Comparison of ENCODE assay signal across 1 cellular context in the genomic region with DNA sequence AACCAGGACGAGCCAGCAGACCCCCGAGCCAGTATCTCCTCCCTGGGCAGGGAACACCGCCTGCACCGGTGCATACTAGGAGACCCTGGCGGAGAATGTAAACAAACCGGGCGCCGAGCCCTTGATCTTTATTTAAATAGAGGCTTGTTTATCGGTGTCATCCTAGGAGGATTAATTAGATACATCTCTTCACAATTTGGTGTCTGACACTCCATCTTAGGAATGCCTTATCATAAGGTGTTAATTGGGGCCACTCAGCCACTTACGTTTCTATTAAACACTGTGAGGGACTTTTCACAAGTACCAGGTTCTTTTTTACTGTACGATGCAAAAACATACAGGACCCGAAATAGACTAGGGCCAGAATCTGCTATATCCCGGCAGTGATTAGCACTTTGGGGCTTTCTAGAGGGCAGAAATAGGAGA.
TF ChIP-seq lines count a peak whose summit lies in the region.

No MANE protein-coding gene starts in this region.

TF ChIP-seq in GM23338, 12 proteins besides CTCF, POLR2A, EP300 and RAD21 (continued from another document):
- TF ChIP-seq, protein P1, sequence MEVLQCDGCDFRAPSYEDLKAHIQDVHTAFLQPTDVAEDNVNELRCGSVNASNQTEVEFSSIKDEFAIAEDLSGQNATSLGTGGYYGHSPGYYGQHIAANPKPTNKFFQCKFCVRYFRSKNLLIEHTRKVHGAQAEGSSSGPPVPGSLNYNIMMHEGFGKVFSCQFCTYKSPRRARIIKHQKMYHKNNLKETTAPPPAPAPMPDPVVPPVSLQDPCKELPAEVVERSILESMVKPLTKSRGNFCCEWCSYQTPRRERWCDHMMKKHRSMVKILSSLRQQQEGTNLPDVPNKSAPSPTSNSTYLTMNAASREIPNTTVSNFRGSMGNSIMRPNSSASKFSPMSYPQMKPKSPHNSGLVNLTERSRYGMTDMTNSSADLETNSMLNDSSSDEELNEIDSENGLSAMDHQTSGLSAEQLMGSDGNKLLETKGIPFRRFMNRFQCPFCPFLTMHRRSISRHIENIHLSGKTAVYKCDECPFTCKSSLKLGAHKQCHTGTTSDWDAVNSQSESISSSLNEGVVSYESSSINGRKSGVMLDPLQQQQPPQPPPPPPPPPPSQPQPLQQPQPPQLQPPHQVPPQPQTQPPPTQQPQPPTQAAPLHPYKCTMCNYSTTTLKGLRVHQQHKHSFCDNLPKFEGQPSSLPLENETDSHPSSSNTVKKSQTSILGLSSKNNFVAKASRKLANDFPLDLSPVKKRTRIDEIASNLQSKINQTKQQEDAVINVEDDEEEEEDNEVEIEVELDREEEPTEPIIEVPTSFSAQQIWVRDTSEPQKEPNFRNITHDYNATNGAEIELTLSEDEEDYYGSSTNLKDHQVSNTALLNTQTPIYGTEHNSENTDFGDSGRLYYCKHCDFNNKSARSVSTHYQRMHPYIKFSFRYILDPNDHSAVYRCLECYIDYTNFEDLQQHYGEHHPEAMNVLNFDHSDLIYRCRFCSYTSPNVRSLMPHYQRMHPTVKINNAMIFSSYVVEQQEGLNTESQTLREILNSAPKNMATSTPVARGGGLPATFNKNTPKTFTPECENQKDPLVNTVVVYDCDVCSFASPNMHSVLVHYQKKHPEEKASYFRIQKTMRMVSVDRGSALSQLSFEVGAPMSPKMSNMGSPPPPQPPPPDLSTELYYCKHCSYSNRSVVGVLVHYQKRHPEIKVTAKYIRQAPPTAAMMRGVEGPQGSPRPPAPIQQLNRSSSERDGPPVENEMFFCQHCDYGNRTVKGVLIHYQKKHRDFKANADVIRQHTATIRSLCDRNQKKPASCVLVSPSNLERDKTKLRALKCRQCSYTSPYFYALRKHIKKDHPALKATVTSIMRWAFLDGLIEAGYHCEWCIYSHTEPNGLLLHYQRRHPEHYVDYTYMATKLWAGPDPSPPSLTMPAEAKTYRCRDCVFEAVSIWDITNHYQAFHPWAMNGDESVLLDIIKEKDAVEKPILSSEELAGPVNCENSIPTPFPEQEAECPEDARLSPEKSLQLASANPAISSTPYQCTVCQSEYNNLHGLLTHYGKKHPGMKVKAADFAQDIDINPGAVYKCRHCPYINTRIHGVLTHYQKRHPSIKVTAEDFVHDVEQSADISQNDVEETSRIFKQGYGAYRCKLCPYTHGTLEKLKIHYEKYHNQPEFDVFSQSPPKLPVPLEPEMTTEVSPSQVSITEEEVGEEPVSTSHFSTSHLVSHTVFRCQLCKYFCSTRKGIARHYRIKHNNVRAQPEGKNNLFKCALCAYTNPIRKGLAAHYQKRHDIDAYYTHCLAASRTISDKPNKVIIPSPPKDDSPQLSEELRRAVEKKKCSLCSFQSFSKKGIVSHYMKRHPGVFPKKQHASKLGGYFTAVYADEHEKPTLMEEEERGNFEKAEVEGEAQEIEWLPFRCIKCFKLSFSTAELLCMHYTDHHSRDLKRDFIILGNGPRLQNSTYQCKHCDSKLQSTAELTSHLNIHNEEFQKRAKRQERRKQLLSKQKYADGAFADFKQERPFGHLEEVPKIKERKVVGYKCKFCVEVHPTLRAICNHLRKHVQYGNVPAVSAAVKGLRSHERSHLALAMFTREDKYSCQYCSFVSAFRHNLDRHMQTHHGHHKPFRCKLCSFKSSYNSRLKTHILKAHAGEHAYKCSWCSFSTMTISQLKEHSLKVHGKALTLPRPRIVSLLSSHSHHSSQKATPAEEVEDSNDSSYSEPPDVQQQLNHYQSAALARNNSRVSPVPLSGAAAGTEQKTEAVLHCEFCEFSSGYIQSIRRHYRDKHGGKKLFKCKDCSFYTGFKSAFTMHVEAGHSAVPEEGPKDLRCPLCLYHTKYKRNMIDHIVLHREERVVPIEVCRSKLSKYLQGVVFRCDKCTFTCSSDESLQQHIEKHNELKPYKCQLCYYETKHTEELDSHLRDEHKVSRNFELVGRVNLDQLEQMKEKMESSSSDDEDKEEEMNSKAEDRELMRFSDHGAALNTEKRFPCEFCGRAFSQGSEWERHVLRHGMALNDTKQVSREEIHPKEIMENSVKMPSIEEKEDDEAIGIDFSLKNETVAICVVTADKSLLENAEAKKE (CRISPR knock-in tag; IDR thresholded peaks at IDR 0.05), result no peak
- TF ChIP-seq STAT1 (IDR thresholded peaks at IDR 0.05; ENCODE audit: unreplicated experiment) (no peak), EZH2 (IDR thresholded peaks at IDR 0.05; ENCODE audit: low read depth, unreplicated experiment) (peak; percentile 84), JUNB (IDR thresholded peaks at IDR 0.05; ENCODE audit: unreplicated experiment) (no peak), ZNF331 (CRISPR knock-in tag; IDR thresholded peaks at IDR 0.05; ENCODE audit: low read depth) (no peak), CREB1 (CRISPR knock-in tag; IDR thresholded peaks at IDR 0.05; ENCODE audit: low read depth) (no peak), NANOG (IDR thresholded peaks at IDR 0.05; ENCODE audit: borderline replicate concordance) (0 out of 2 replicates have a peak, but pooled peaks have one; percentile 12)
- TF ChIP-seq, protein P2, sequence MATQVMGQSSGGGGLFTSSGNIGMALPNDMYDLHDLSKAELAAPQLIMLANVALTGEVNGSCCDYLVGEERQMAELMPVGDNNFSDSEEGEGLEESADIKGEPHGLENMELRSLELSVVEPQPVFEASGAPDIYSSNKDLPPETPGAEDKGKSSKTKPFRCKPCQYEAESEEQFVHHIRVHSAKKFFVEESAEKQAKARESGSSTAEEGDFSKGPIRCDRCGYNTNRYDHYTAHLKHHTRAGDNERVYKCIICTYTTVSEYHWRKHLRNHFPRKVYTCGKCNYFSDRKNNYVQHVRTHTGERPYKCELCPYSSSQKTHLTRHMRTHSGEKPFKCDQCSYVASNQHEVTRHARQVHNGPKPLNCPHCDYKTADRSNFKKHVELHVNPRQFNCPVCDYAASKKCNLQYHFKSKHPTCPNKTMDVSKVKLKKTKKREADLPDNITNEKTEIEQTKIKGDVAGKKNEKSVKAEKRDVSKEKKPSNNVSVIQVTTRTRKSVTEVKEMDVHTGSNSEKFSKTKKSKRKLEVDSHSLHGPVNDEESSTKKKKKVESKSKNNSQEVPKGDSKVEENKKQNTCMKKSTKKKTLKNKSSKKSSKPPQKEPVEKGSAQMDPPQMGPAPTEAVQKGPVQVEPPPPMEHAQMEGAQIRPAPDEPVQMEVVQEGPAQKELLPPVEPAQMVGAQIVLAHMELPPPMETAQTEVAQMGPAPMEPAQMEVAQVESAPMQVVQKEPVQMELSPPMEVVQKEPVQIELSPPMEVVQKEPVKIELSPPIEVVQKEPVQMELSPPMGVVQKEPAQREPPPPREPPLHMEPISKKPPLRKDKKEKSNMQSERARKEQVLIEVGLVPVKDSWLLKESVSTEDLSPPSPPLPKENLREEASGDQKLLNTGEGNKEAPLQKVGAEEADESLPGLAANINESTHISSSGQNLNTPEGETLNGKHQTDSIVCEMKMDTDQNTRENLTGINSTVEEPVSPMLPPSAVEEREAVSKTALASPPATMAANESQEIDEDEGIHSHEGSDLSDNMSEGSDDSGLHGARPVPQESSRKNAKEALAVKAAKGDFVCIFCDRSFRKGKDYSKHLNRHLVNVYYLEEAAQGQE (IDR thresholded peaks at IDR 0.05; ENCODE audit: unreplicated experiment), result no peak
